ENCODE assay signal across 8 cellular contexts in the genomic region with DNA sequence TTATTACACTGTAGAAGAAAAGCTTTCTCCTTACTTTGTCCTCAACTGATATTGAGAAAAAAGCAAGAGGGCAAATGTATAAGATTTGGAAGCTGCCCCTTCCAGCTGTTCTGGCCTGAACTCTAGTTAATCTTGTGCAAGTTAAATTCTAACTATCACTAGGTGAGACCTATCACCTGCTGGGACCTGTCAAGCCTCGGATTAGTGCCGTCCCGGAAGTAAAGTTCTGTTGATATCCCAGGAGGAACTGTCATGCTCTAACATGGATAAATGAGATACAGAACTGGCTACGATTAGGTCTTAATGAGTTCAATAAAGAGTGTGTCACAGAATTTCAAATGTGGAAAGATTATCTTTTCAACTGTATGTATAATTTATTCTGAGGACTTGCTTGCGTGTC. TPM values are rescaled to one million over a fixed set of nuclear protein-coding genes. Genes with fewer than 3 reads are reported as not detected.
DNase-seq lines count a peak whose midpoint lies in the region; ATAC-seq and TF ChIP-seq lines count a peak whose summit lies in the region.

No MANE protein-coding gene starts in this region.

- no peaks in the 10 kb centered on the region for H3K27me3 ChIP-seq in left ventricle myocardium inferior (ENCODE audit: low read depth)
- H3K27me3 ChIP-seq in mononuclear cell (ENCODE audit: insufficient read depth, low read length): no peaks in the 10 kb centered on the region
- H3K27me3 ChIP-seq in vagina: no peaks in the 10 kb centered on the region

- H3K36me3 ChIP-seq in left ventricle myocardium inferior (no peaks in the 10 kb centered on the region), vagina (no peaks in the 10 kb centered on the region)

- H3K9me3 ChIP-seq in left ventricle myocardium inferior (replicated peaks) (no peaks in the 10 kb centered on the region), mononuclear cell (ENCODE audit: low read depth, low read length) (no peaks in the 10 kb centered on the region), vagina (no peaks in the 10 kb centered on the region)

- no peak for TF ChIP-seq POLR2A in vagina (IDR thresholded peaks at IDR 0.05)

- H3K4me1 ChIP-seq in left ventricle myocardium inferior (peaks cover 32% of the 10 kb centered on the region), mononuclear cell (ENCODE audit: insufficient read depth, low read length) (peaks cover 26% of the 10 kb centered on the region), vagina (peaks cover 26% of the 10 kb centered on the region)

- no peak for ATAC-seq in HG03469 (IDR thresholded peaks at IDR 0.05; ENCODE audit: unreplicated experiment)

- H3K27ac ChIP-seq in left ventricle myocardium inferior (replicated peaks): peak overlapping the region; percentile 77
- peak overlapping the region in 1 of 2 donors; percentile 72 for H3K27ac ChIP-seq in coronary artery
- H3K27ac ChIP-seq in vagina: peak overlapping the region; percentile 69

- intact Hi-C loops in left ventricle myocardium inferior (cut with micrococcal nuclease) (no loop called here), cardiac septum (cut with DNase I) (loop anchor here (5.0 kb wide), 1 partner anchor 107 kb away; no protein-coding TSS in a partner anchor), vagina (cut with DNase I) (no loop called here)

- H3K4me3 ChIP-seq in left ventricle myocardium inferior: peak overlapping the region; percentile 69
- peak overlapping the region; percentile 84 for H3K4me3 ChIP-seq in coronary artery
- H3K4me3 ChIP-seq in mononuclear cell (ENCODE audit: low read length): peak overlapping the region; percentile 78
- peak overlapping the region; percentile 54 to 63 for H3K4me3 ChIP-seq in vagina

- TF ChIP-seq CTCF in left ventricle myocardium inferior (IDR thresholded peaks at IDR 0.05; ENCODE audit: borderline replicate concordance) (no peak), coronary artery (IDR thresholded peaks at IDR 0.05) (no peak), vagina (IDR thresholded peaks at IDR 0.05) (no peak)

- DNase-seq in left ventricle myocardium inferior (no peak), cardiac septum (ENCODE audit: low spot score) (no peak), coronary artery (ENCODE audit: low spot score) (no peak), vagina (ENCODE audit: extremely low spot score in 2 of 2) (no peak), GM03348 (ENCODE audit: low spot score) (no peak), NCI-H526 treated with DMSO at 0.1 percent for 48 hours (lab: John Stamatoyannopoulos, UW) (no peak)

RNA-seq across cellular contexts. Expression of a gene that starts 1.2 kb away (rescaled TPM):
- total RNA-seq in left ventricle myocardium inferior (13.9 TPM), cardiac septum (13.2 TPM), mononuclear cell (20.8 TPM), vagina (9.1 TPM)
